Comparison of ENCODE assay signal across 8 cellular contexts in genomic region chr12:93766802-93767523, GRCh38.
DNase-seq lines count a peak whose midpoint lies in the region; ATAC-seq and TF ChIP-seq lines count a peak whose summit lies in the region.

No MANE protein-coding gene starts in this region.

- H3K27me3 ChIP-seq in heart right ventricle (no peaks in the 10 kb centered on the region), gastrocnemius medialis (no peaks in the 10 kb centered on the region)

- peaks cover 3% of the 10 kb centered on the region for H3K27me3 Mint-ChIP-seq in nephron progenitor cell (ENCODE audit: low read depth, poor library complexity)

- H3K4me1 Mint-ChIP-seq in nephron progenitor cell: peaks cover 33% of the 10 kb centered on the region

- H3K4me1 ChIP-seq in heart right ventricle (peaks cover 7 to 69% (median 41%) of the 10 kb centered on the region in 9 donors), gastrocnemius medialis (peaks cover 33 to 38% of the 10 kb centered on the region in 2 donors)

- ATAC-seq in heart right ventricle (peak; percentile 71 to 91 (median 87)), gastrocnemius medialis (peak; percentile 79 to 85), GM21515 (IDR thresholded peaks at IDR 0.05; ENCODE audit: unreplicated experiment) (no peak)

- intact Hi-C loops in heart right ventricle (cut with DNase I): loop anchor here (1.0 to 10.0 kb wide), 17 partner anchors 55 to 338 kb away; partner anchors contain the start of genes CRADD (in 1 of the 10) and SOCS2 (in 1 of the 10)
- intact Hi-C loops in gastrocnemius medialis (cut with DNase I; ENCODE audit: low total_unique reads): loop anchor here (1.0 to 10.0 kb wide), 6 partner anchors 36 to 308 kb away; no protein-coding TSS in a partner anchor

- no peak overlapping the region for H3K27ac Mint-ChIP-seq in nephron progenitor cell

- H3K4me3 Mint-ChIP-seq in nephron progenitor cell: no peak overlapping the region

- 5 to 6% methylated on average over 6 of the region's 6 CpGs for WGBS in heart right ventricle, 2 donors

- peak; percentile 30 to 83 (median 68) for TF ChIP-seq CTCF in heart right ventricle (IDR thresholded peaks at IDR 0.05)
- TF ChIP-seq CTCF in gastrocnemius medialis (IDR thresholded peaks at IDR 0.05 in 4 of 5, conservative IDR thresholded peaks at IDR 0.05 in 1 of 5): peak; percentile 51 to 77 (median 61)
- no peak for TF ChIP-seq CTCF in nephron progenitor cell (IDR thresholded peaks at IDR 0.05)

- H3K9me3 ChIP-seq in heart right ventricle: no peaks in the 10 kb centered on the region
- no peaks in the 10 kb centered on the region for H3K9me3 ChIP-seq in gastrocnemius medialis

- H3K36me3 ChIP-seq in heart right ventricle (no peaks in the 10 kb centered on the region), gastrocnemius medialis (no peaks in the 10 kb centered on the region)

- no peak for TF ChIP-seq POLR2A in gastrocnemius medialis (IDR thresholded peaks at IDR 0.05)

- in situ Hi-C loops in gastrocnemius medialis (cut with MboI; ENCODE audit: low sequenced_read_pairs in 4 of 4): loop anchor here in 2 of 4 donors (25.0 kb wide), 1 partner anchor 320 kb away; no protein-coding TSS in a partner anchor

- DNase-seq in activated CD8-positive, alpha-beta memory T cell treated with anti-CD3 and anti-CD28 coated beads, Interleukin-2, amount 50 U/mL, for 4 hours: peak; percentile 19
- no peak for DNase-seq in activated CD8-positive, alpha-beta memory T cell treated with anti-CD3 and anti-CD28 coated beads, Interleukin-2, amount 50 U/mL, for 48 hours
- DNase-seq in NCI-H446 (lab: John Stamatoyannopoulos, UW): peak; percentile 86 to 88
- DNase-seq in activated naive CD4-positive, alpha-beta T cell treated with anti-CD3 and anti-CD28 coated beads, Interleukin-2, amount 50 U/mL, for 16 hours: peak; percentile 25
- DNase-seq in heart right ventricle: peak in 1 of 2 donors; percentile 69
- DNase-seq in gastrocnemius medialis: peak; percentile 23 to 45
- DNase-seq in nephron progenitor cell: no peak

- H3K27ac ChIP-seq in heart right ventricle: peak overlapping the region; percentile 5 to 77 (median 63)
- H3K27ac ChIP-seq in gastrocnemius medialis: peak overlapping the region; percentile 51 to 73 (median 66)

- H3K36me3 Mint-ChIP-seq in nephron progenitor cell (ENCODE audit: low read depth): no peaks in the 10 kb centered on the region

- H3K4me3 ChIP-seq in heart right ventricle: no peak overlapping the region
- H3K4me3 ChIP-seq in gastrocnemius medialis: peak overlapping the region in 2 of 4 donors; percentile 4

- H3K9me3 Mint-ChIP-seq in nephron progenitor cell: no peaks in the 10 kb centered on the region

Comparison
In these comparisons a context has a peak if more than half of its experiments do, and no peak if none do; other contexts are left out.
1. DNase-seq: peak in activated CD8-positive, alpha-beta memory T cell treated with anti-CD3 and anti-CD28 coated beads, Interleukin-2, amount 50 U/mL, for 4 hours (single experiment), NCI-H446 (2 of 2), activated naive CD4-positive, alpha-beta T cell treated with anti-CD3 and anti-CD28 coated beads, Interleukin-2, amount 50 U/mL, for 16 hours (single experiment) and gastrocnemius medialis (2 of 2); none in activated CD8-positive, alpha-beta memory T cell treated with anti-CD3 and anti-CD28 coated beads, Interleukin-2, amount 50 U/mL, for 48 hours (single experiment) and nephron progenitor cell (single experiment).